In the genomic region with DNA sequence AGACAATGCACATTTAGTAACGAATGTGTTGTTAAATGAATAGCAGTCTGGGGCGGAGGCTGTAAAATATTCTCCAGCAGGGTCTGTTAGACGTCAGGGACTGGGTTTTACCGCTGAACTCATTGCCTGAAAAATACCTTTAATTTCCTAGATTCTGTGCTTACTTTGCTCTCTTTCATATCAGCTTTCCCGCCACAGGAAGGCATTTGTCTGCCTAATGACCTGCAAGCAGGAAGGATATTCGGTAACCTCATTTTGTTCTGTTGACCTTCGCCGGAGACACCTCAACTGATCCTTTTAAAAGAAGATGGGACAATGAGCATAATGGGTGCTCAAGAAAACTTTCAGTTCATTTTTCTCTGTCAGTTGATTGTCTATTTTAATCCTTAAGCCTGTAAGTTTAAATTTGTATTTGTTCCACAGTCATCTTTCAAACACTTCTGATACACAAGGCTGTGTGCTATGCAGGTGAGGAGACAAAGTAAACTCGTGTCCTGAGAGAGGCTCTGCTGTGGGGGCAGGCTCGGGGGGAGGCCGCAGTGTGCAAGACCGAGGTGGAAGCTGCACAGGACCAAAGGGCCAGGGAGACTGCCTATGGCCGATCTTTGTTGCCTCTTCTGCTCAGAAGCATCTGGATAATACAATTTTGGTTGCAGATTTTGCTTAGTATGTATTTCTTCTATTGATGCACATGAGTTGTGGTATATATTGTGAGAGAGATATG, we compare ENCODE assay signal across 23 cellular contexts. TPM values are rescaled to one million over a fixed set of nuclear protein-coding genes. Genes with fewer than 3 reads are reported as not detected.
DNase-seq lines count a peak whose midpoint lies in the region; ATAC-seq and TF ChIP-seq lines count a peak whose summit lies in the region.
"Had no signal": no experiment of that assay in that cellular context is flagged by ENCODE, and none has a peak within 500 bp of the region (broad histone marks: within the 10 kb centered on the region; RNA-seq: fewer than 3 reads in every experiment).

No MANE protein-coding gene starts in this region.

- CTCF ChIA-PET in WTC11 (lab: Charles Lee): interaction anchor here (1.2 kb wide), 1 partner anchor 172 kb away, joined by 3 read pairs; no protein-coding TSS in a partner anchor

- H3K4me3 Mint-ChIP-seq in WTC11 (no peak overlapping the region), nephron progenitor cell (no peak overlapping the region)
- H3K4me3 Mint-ChIP-seq: HFFc6; T-helper 1 cell treated with Interleukin-12 subunit alpha and Interleukin-12 subunit beta and Interleukin-4 antibody, amounts not matched to agents 30 μg/mL and 1 μg/mL, for 36 hours had no signal

- 0 out of 2 replicates have a peak, but pooled peaks cover 6% of the 10 kb centered on the region for H3K9me2 ChIP-seq in Loucy (replicated peaks; ENCODE audit: low read depth, low read length)

- no peak overlapping the region for H3K4me3 ChIP-seq in Loucy (ENCODE audit: low read length, poor library complexity, severe bottlenecking)
- no peak overlapping the region for H3K4me3 ChIP-seq in right lobe of liver
- H3K4me3 ChIP-seq in upper lobe of left lung: no peak overlapping the region
- H3K4me3 ChIP-seq: MG63 had no signal

- H3K4me1 Mint-ChIP-seq in WTC11 (peaks cover 20% of the 10 kb centered on the region), nephron progenitor cell (peaks cover 30% of the 10 kb centered on the region)

- no peak overlapping the region for H3K27ac Mint-ChIP-seq in WTC11
- H3K27ac Mint-ChIP-seq in nephron progenitor cell: peak overlapping the region; percentile 82
- H3K27ac Mint-ChIP-seq: HFFc6; T-helper 1 cell treated with Interleukin-12 subunit alpha and Interleukin-12 subunit beta and Interleukin-4 antibody, amounts not matched to agents 30 μg/mL and 1 μg/mL, for 36 hours had no signal

- peak; percentile 14 for DNase-seq in NCI-H2081 treated with DMSO at 0.1 percent for 48 hours (lab: John Stamatoyannopoulos, UW)
- DNase-seq in WTC11 (ENCODE audit: low spot score): no peak
- no peak for DNase-seq in nephron progenitor cell
- DNase-seq in RPMI8226: no peak
- no peak for DNase-seq in right lobe of liver
- DNase-seq in upper lobe of left lung: no peak
- DNase-seq: AML-193; DMS79; H7; HFFc6; MG63; NCI-H1048; NCI-H1694; NCI-H2107; NCI-H526; NK-92 treated with Interleukin-12 subunit alpha and Interleukin-12 subunit beta, amount 100 ng/mL, for 24 hours; PC-3 had no signal

- ATAC-seq in WTC11: peak; percentile 22
- no peak for ATAC-seq in right lobe of liver
- no peak for ATAC-seq in upper lobe of left lung (ENCODE audit: low FRiP score in 2 of 2)
- ATAC-seq: PC-3 had no signal

- POLR2A ChIA-PET in WTC11 (lab: Charles Lee): no interaction called here

- TF ChIP-seq CTCF in Loucy (conservative IDR thresholded peaks at IDR 0.05; ENCODE audit: low read length): no peak
- TF ChIP-seq CTCF in WTC11 (IDR thresholded peaks at IDR 0.05): no peak
- no peak for TF ChIP-seq CTCF in nephron progenitor cell (IDR thresholded peaks at IDR 0.05)
- no peak for TF ChIP-seq CTCF in right lobe of liver (IDR thresholded peaks at IDR 0.05)
- no peak for TF ChIP-seq CTCF in upper lobe of left lung (IDR thresholded peaks at IDR 0.05)

- peak overlapping the region; percentile 30 for H3K4me2 ChIP-seq in Loucy (ENCODE audit: low read depth, low read length, poor library complexity, severe bottlenecking)
- H3K4me2 ChIP-seq: KMS-11 had no signal

- H2AFZ ChIP-seq in Loucy (ENCODE audit: low read length): peak overlapping the region; percentile 37; the same call in 1 of the 2 replicates

- H3K36me3 ChIP-seq in Loucy (ENCODE audit: insufficient read depth, low read length) (no peaks in the 10 kb centered on the region), right lobe of liver (no peaks in the 10 kb centered on the region), upper lobe of left lung (no peaks in the 10 kb centered on the region)
- H3K36me3 ChIP-seq: MG63 had no signal

- H3K27me3 Mint-ChIP-seq in WTC11 (ENCODE audit: low read depth) (no peaks in the 10 kb centered on the region; the same call in 1 of the 2 replicates), nephron progenitor cell (ENCODE audit: low read depth, poor library complexity) (no peaks in the 10 kb centered on the region)

- H3K27ac ChIP-seq in right lobe of liver: no peak overlapping the region
- no peak overlapping the region for H3K27ac ChIP-seq in upper lobe of left lung
- H3K27ac ChIP-seq: HL-60, KMS-11, RWPE1 had no signal

- TF ChIP-seq EP300 in upper lobe of left lung (IDR thresholded peaks at IDR 0.05): no peak

- H3K27me3 ChIP-seq in Loucy (ENCODE audit: insufficient read depth, low read length, poor library complexity, severe bottlenecking) (no peaks in the 10 kb centered on the region), right lobe of liver (no peaks in the 10 kb centered on the region), upper lobe of left lung (no peaks in the 10 kb centered on the region)
- H3K27me3 ChIP-seq: MG63 had no signal

- no peaks in the 10 kb centered on the region for H3K79me2 ChIP-seq in Loucy (ENCODE audit: insufficient read depth, low read length)

- H3F3A ChIP-seq in Loucy (ENCODE audit: low read depth): no peaks in the 10 kb centered on the region

- H3K9me3 Mint-ChIP-seq in WTC11: peaks cover 42% of the 10 kb centered on the region
- peaks cover 28% of the 10 kb centered on the region for H3K9me3 Mint-ChIP-seq in nephron progenitor cell
- H3K9me3 Mint-ChIP-seq: HFFc6; T-helper 1 cell treated with Interleukin-12 subunit alpha and Interleukin-12 subunit beta and Interleukin-4 antibody, amounts not matched to agents 30 μg/mL and 1 μg/mL, for 36 hours had no signal

- TF ChIP-seq POLR2A in right lobe of liver (IDR thresholded peaks at IDR 0.05) (no peak), upper lobe of left lung (IDR thresholded peaks at IDR 0.05) (no peak)

- 54% methylated on average over 13 of the region's 13 CpGs for WGBS in right lobe of liver (ENCODE audit: insufficient coverage, low coverage, low lambda C conversion rate, missing lambda C conversion rate)
- 53 to 56% methylated on average over 13 of the region's 13 CpGs for WGBS in upper lobe of left lung, 2 donors

- peaks cover 6% of the 10 kb centered on the region for H3K4me1 ChIP-seq in Loucy (ENCODE audit: insufficient read depth, low read length, poor library complexity, severe bottlenecking)
- peaks cover 0 to 13% (median 5%) of the 10 kb centered on the region in 4 donors for H3K4me1 ChIP-seq in right lobe of liver
- no peaks in the 10 kb centered on the region for H3K4me1 ChIP-seq in upper lobe of left lung

- intact Hi-C loops in right lobe of liver (cut with DNase I): no loop called here

- peaks cover 14% of the 10 kb centered on the region for H3K36me3 Mint-ChIP-seq in WTC11
- H3K36me3 Mint-ChIP-seq in nephron progenitor cell (ENCODE audit: low read depth): peaks cover 11% of the 10 kb centered on the region

- no peaks in the 10 kb centered on the region for H3K9me3 ChIP-seq in Loucy (ENCODE audit: insufficient read depth, low read depth, low read length)
- no peaks in the 10 kb centered on the region for H3K9me3 ChIP-seq in right lobe of liver
- peaks cover 0 to 3% (median 0%) of the 10 kb centered on the region in 4 donors for H3K9me3 ChIP-seq in upper lobe of left lung
- H3K9me3 ChIP-seq: MG63 had no signal

- H4K20me1 ChIP-seq in Loucy (ENCODE audit: insufficient read depth, low read length, poor library complexity, severe bottlenecking): no peaks in the 10 kb centered on the region

- no peak overlapping the region for H3K9ac ChIP-seq in Loucy (ENCODE audit: low read depth, low read length, poor library complexity, severe bottlenecking)
- H3K9ac ChIP-seq: KMS-11 had no signal

TF ChIP-seq in WTC11, 78 proteins besides CTCF, POLR2A, EP300 and RAD21:
- TF ChIP-seq, protein P1, sequence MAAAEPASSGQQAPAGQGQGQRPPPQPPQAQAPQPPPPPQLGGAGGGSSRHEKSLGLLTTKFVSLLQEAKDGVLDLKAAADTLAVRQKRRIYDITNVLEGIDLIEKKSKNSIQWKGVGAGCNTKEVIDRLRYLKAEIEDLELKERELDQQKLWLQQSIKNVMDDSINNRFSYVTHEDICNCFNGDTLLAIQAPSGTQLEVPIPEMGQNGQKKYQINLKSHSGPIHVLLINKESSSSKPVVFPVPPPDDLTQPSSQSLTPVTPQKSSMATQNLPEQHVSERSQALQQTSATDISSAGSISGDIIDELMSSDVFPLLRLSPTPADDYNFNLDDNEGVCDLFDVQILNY (CRISPR knock-in tag; IDR thresholded peaks at IDR 0.05): no peak
- TF ChIP-seq ZNF138 (CRISPR knock-in tag; conservative IDR thresholded peaks at IDR 0.05) (no peak), ZNF423 (CRISPR knock-in tag; IDR thresholded peaks at IDR 0.05) (no peak), TEAD1 (CRISPR knock-in tag; IDR thresholded peaks at IDR 0.05) (no peak)
- TF ChIP-seq, protein P2, sequence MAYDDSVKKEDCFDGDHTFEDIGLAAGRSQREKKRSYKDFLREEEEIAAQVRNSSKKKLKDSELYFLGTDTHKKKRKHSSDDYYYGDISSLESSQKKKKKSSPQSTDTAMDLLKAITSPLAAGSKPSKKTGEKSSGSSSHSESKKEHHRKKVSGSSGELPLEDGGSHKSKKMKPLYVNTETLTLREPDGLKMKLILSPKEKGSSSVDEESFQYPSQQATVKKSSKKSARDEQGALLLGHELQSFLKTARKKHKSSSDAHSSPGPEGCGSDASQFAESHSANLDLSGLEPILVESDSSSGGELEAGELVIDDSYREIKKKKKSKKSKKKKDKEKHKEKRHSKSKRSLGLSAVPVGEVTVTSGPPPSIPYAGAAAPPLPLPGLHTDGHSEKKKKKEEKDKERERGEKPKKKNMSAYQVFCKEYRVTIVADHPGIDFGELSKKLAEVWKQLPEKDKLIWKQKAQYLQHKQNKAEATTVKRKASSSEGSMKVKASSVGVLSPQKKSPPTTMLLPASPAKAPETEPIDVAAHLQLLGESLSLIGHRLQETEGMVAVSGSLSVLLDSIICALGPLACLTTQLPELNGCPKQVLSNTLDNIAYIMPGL (CRISPR knock-in tag; IDR thresholded peaks at IDR 0.05): no peak
TF ChIP-seq in WTC11: peak in this region for 0.

RNA-seq across cellular contexts. Expression of a gene that starts 27.4 kb away (rescaled TPM):
- total RNA-seq in WTC11 (2021) (0.09 to 0.11 TPM (median 0.11 TPM) in 3 replicates), right lobe of liver (under 1 TPM in 2 of 6 experiments, not detected in 4; 0.04 to 0.07 TPM), upper lobe of left lung (not detected)
- total RNA-seq: HT1080, PC-3 had no signal
